10 cellular contexts compared by ENCODE assay signal in the genomic region with DNA sequence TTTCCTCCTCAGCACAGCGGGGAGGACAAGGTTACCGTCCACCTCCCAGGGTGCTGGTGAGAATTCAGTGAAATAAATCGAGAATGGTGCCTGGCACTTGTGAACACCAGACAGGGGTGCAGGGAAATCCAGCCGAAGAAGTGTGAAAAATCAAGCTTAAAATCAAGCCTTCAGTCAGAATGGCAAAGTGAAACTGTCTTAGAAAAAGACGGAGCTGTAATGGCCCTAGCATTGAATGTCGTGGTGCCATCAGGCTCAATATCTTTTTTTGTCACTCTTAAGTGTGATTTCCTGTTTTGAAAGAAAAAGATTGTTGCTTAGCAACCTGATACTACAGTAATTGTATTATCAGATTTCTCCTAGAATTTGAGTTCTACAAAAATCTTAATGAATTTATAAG. TPM values are rescaled to one million over a fixed set of nuclear protein-coding genes. Genes with fewer than 3 reads are reported as not detected.
DNase-seq lines count a peak whose midpoint lies in the region; ATAC-seq and TF ChIP-seq lines count a peak whose summit lies in the region.
"Had no signal": no experiment of that assay in that cellular context is flagged by ENCODE, and none has a peak within 500 bp of the region (broad histone marks: within the 10 kb centered on the region; RNA-seq: fewer than 3 reads in every experiment).

No MANE protein-coding gene starts in this region.

- H3K4me2 ChIP-seq in Loucy (ENCODE audit: low read depth, low read length, poor library complexity, severe bottlenecking) = peak overlapping the region; percentile 33

- H3K9me2 ChIP-seq in Loucy (replicated peaks; ENCODE audit: low read depth, low read length) = no peaks in the 10 kb centered on the region

- peaks cover 20% of the 10 kb centered on the region for H3K4me1 Mint-ChIP-seq in CD8-positive, alpha-beta T cell (ENCODE audit: low read depth)
- H3K4me1 Mint-ChIP-seq in activated T-helper 2 cell treated with anti-CD3 and anti-CD28 coated beads, Interferon-gamma antibody, Interleukin-2, Interleukin-4, amounts not matched to agents 10 μg/mL and 5 μg/mL and 100 μg/mL, durations not matched to agents 14 hours and 24 hours and 36 hours (ENCODE audit: low read depth) = peaks cover 24% of the 10 kb centered on the region
- H3K4me1 Mint-ChIP-seq in mesothelial cell of epicardium = no peaks in the 10 kb centered on the region

- intact Hi-C loops in CD8-positive, alpha-beta T cell (cut with DNase I, micrococcal nuclease) = loop anchor here in 1 of 2 experiments (5.0 kb wide), 1 partner anchor 106 kb away; a partner anchor contains a TSS
- intact Hi-C loops in activated T-helper 2 cell treated with anti-CD3 and anti-CD28 coated beads, Interferon-gamma antibody, Interleukin-2, Interleukin-4, amounts not matched to agents 10 μg/mL and 5 μg/mL and 100 μg/mL, durations not matched to agents 14 hours and 24 hours and 36 hours (cut with micrococcal nuclease) = loop anchor here (1.0 to 2.0 kb wide), 2 partner anchors 20 to 45 kb away; no protein-coding TSS in a partner anchor

- no peaks in the 10 kb centered on the region for H3K27me3 Mint-ChIP-seq in CD8-positive, alpha-beta T cell (ENCODE audit: low read depth)
- no peaks in the 10 kb centered on the region for H3K27me3 Mint-ChIP-seq in activated T-helper 2 cell treated with anti-CD3 and anti-CD28 coated beads, Interferon-gamma antibody, Interleukin-2, Interleukin-4, amounts not matched to agents 10 μg/mL and 5 μg/mL and 100 μg/mL, durations not matched to agents 14 hours and 24 hours and 36 hours (ENCODE audit: low read depth)
- no peaks in the 10 kb centered on the region for H3K27me3 Mint-ChIP-seq in mesothelial cell of epicardium (ENCODE audit: low read depth)

- H3K4me3 Mint-ChIP-seq in CD8-positive, alpha-beta T cell = peak overlapping the region; percentile 65
- H3K4me3 Mint-ChIP-seq in activated T-helper 2 cell treated with anti-CD3 and anti-CD28 coated beads, Interferon-gamma antibody, Interleukin-2, Interleukin-4, amounts not matched to agents 10 μg/mL and 5 μg/mL and 100 μg/mL, durations not matched to agents 14 hours and 24 hours and 36 hours (ENCODE audit: low read depth) = peak overlapping the region; percentile 54
- no peak overlapping the region for H3K4me3 Mint-ChIP-seq in mesothelial cell of epicardium

- H3K9me3 Mint-ChIP-seq in CD8-positive, alpha-beta T cell = no peaks in the 10 kb centered on the region
- no peaks in the 10 kb centered on the region for H3K9me3 Mint-ChIP-seq in activated T-helper 2 cell treated with anti-CD3 and anti-CD28 coated beads, Interferon-gamma antibody, Interleukin-2, Interleukin-4, amounts not matched to agents 10 μg/mL and 5 μg/mL and 100 μg/mL, durations not matched to agents 14 hours and 24 hours and 36 hours
- H3K9me3 Mint-ChIP-seq in mesothelial cell of epicardium = no peaks in the 10 kb centered on the region

- CTCF ChIA-PET in CD8-positive, alpha-beta T cell (lab: Charles Lee) = interaction anchor here (1.7 kb wide), 1 partner anchor 10 kb away, joined by 4 read pairs; no protein-coding TSS in a partner anchor

- no peaks in the 10 kb centered on the region for H3F3A ChIP-seq in Loucy (ENCODE audit: low read depth)

- peak overlapping the region; percentile 40 for H3K27ac ChIP-seq in CD8-positive, alpha-beta T cell (ENCODE audit: low read depth, low read length)
- H3K27ac ChIP-seq: neutrophil had no signal

- peak; percentile 13 to 55 (median 25) for DNase-seq in CD8-positive, alpha-beta T cell
- DNase-seq in activated T-helper 2 cell treated with anti-CD3 and anti-CD28 coated beads, Interferon-gamma antibody, Interleukin-2, Interleukin-4, amounts not matched to agents 10 μg/mL and 5 μg/mL and 100 μg/mL, durations not matched to agents 14 hours and 24 hours and 36 hours (ENCODE audit: low spot score) = peak; percentile 32
- DNase-seq in mesothelial cell of epicardium (ENCODE audit: low spot score in 2 of 2, unreplicated experiment in 2 of 2) (no peak), SHP77 (lab: John Stamatoyannopoulos, UW) (no peak), RKO (ENCODE audit: low spot score) (no peak)
- DNase-seq: Calu3, NCI-H524 had no signal

- H3K27ac Mint-ChIP-seq in CD8-positive, alpha-beta T cell = peak overlapping the region; percentile 87
- H3K27ac Mint-ChIP-seq in activated T-helper 2 cell treated with anti-CD3 and anti-CD28 coated beads, Interferon-gamma antibody, Interleukin-2, Interleukin-4, amounts not matched to agents 10 μg/mL and 5 μg/mL and 100 μg/mL, durations not matched to agents 14 hours and 24 hours and 36 hours = peak overlapping the region; percentile 90
- peak overlapping the region; percentile 69 for H3K27ac Mint-ChIP-seq in mesothelial cell of epicardium

- no peaks in the 10 kb centered on the region for H4K20me1 ChIP-seq in Loucy (ENCODE audit: insufficient read depth, low read length, poor library complexity, severe bottlenecking)

- H3K9me3 ChIP-seq in CD8-positive, alpha-beta T cell (ENCODE audit: low read length) = no peaks in the 10 kb centered on the region
- no peaks in the 10 kb centered on the region for H3K9me3 ChIP-seq in Loucy (ENCODE audit: insufficient read depth, low read depth, low read length)
- H3K9me3 ChIP-seq: neutrophil had no signal

- POLR2A ChIA-PET in CD8-positive, alpha-beta T cell (lab: Charles Lee) = interaction anchor here (0.7 to 1.5 kb wide), 2 partner anchors 21 to 134 kb away, joined by 5 to 6 read pairs; a partner anchor contains a TSS

- peak overlapping the region; percentile 44 for H3K4me3 ChIP-seq in CD8-positive, alpha-beta T cell (ENCODE audit: low read depth, low read length)
- no peak overlapping the region for H3K4me3 ChIP-seq in Loucy (ENCODE audit: low read length, poor library complexity, severe bottlenecking)

- H3K36me3 ChIP-seq in CD8-positive, alpha-beta T cell (ENCODE audit: insufficient read depth, low read length) = no peaks in the 10 kb centered on the region
- no peaks in the 10 kb centered on the region for H3K36me3 ChIP-seq in Loucy (ENCODE audit: insufficient read depth, low read length)
- H3K36me3 ChIP-seq: neutrophil had no signal

- no peak for TF ChIP-seq CTCF in CD8-positive, alpha-beta T cell (IDR thresholded peaks at IDR 0.05)
- TF ChIP-seq CTCF in Loucy (conservative IDR thresholded peaks at IDR 0.05; ENCODE audit: low read length) = no peak
- no peak for TF ChIP-seq CTCF in mesothelial cell of epicardium (IDR thresholded peaks at IDR 0.05; ENCODE audit: unreplicated experiment)

- H3K27me3 ChIP-seq in CD8-positive, alpha-beta T cell (ENCODE audit: insufficient read depth, low read length) = no peaks in the 10 kb centered on the region
- H3K27me3 ChIP-seq in Loucy (ENCODE audit: insufficient read depth, low read length, poor library complexity, severe bottlenecking) = no peaks in the 10 kb centered on the region
- H3K27me3 ChIP-seq: neutrophil had no signal

- ATAC-seq in CD8-positive, alpha-beta T cell = peak; percentile 90
- ATAC-seq in HG02970 (IDR thresholded peaks at IDR 0.05; ENCODE audit: low FRiP score, unreplicated experiment) = no peak

- no peaks in the 10 kb centered on the region for H3K79me2 ChIP-seq in Loucy (ENCODE audit: insufficient read depth, low read length)

- H3K36me3 Mint-ChIP-seq in CD8-positive, alpha-beta T cell = no peaks in the 10 kb centered on the region
- H3K36me3 Mint-ChIP-seq in activated T-helper 2 cell treated with anti-CD3 and anti-CD28 coated beads, Interferon-gamma antibody, Interleukin-2, Interleukin-4, amounts not matched to agents 10 μg/mL and 5 μg/mL and 100 μg/mL, durations not matched to agents 14 hours and 24 hours and 36 hours (ENCODE audit: low read depth) = peaks cover 80% of the 10 kb centered on the region
- peaks cover 16% of the 10 kb centered on the region for H3K36me3 Mint-ChIP-seq in mesothelial cell of epicardium

- no peak overlapping the region for H2AFZ ChIP-seq in Loucy (ENCODE audit: low read length)

- no peak overlapping the region for H3K9ac ChIP-seq in Loucy (ENCODE audit: low read depth, low read length, poor library complexity, severe bottlenecking)

- H3K4me1 ChIP-seq in CD8-positive, alpha-beta T cell (ENCODE audit: insufficient read depth, low read length) = peaks cover 19% of the 10 kb centered on the region
- H3K4me1 ChIP-seq in Loucy (ENCODE audit: insufficient read depth, low read length, poor library complexity, severe bottlenecking) = no peaks in the 10 kb centered on the region

RNA-seq across cellular contexts. Expression of a gene that starts 22.1 kb away (rescaled TPM):
- 1 to 10 TPM; 1.2 to 1.5 TPM for total RNA-seq in CD8-positive, alpha-beta T cell
- total RNA-seq in activated T-helper 2 cell treated with anti-CD3 and anti-CD28 coated beads, Interferon-gamma antibody, Interleukin-2, Interleukin-4, amounts not matched to agents 10 μg/mL and 5 μg/mL and 100 μg/mL, durations not matched to agents 14 hours and 24 hours and 36 hours = 53.8 and 54.8 TPM in 2 replicates
- 16.6 to 18.1 TPM (median 17.0 TPM) in 3 replicates for total RNA-seq in mesothelial cell of epicardium

Comparison
In these comparisons a context has a peak if more than half of its experiments do, and no peak if none do; other contexts are left out.
1. DNase-seq: peak in CD8-positive, alpha-beta T cell (7 of 7) and activated T-helper 2 cell treated with anti-CD3 and anti-CD28 coated beads, Interferon-gamma antibody, Interleukin-2, Interleukin-4, amounts not matched to agents 10 μg/mL and 5 μg/mL and 100 μg/mL, durations not matched to agents 14 hours and 24 hours and 36 hours (single experiment); none in mesothelial cell of epicardium (0 of 2), SHP77 (0 of 2) and RKO (single experiment).
2. Peak in every context shown above with its lines, with median percentiles within 50 percentile points of each other: H3K27ac Mint-ChIP-seq.